Comparison of ENCODE assay signal across 1 cellular context in genomic region chr12:15862840-15863239, GRCh38.
TF ChIP-seq lines count a peak whose summit lies in the region.

No MANE protein-coding gene starts in this region.

TF ChIP-seq in HepG2, 621 proteins besides CTCF, POLR2A, EP300 and RAD21 (continued from another document and continues in another):
- TF ChIP-seq, protein P1, sequence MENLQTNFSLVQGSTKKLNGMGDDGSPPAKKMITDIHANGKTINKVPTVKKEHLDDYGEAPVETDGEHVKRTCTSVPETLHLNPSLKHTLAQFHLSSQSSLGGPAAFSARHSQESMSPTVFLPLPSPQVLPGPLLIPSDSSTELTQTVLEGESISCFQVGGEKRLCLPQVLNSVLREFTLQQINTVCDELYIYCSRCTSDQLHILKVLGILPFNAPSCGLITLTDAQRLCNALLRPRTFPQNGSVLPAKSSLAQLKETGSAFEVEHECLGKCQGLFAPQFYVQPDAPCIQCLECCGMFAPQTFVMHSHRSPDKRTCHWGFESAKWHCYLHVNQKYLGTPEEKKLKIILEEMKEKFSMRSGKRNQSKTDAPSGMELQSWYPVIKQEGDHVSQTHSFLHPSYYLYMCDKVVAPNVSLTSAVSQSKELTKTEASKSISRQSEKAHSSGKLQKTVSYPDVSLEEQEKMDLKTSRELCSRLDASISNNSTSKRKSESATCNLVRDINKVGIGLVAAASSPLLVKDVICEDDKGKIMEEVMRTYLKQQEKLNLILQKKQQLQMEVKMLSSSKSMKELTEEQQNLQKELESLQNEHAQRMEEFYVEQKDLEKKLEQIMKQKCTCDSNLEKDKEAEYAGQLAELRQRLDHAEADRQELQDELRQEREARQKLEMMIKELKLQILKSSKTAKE (CRISPR knock-in tag; IDR thresholded peaks at IDR 0.05; ENCODE audit: borderline replicate concordance), result peak; percentile 53; the same call in 1 of the 2 replicates
- TF ChIP-seq ZNF558 (CRISPR knock-in tag; IDR thresholded peaks at IDR 0.05; ENCODE audit: borderline replicate concordance), result no peak
- TF ChIP-seq NFRKB (IDR thresholded peaks at IDR 0.05), result no peak
- peak; percentile 94 for TF ChIP-seq SKI (IDR thresholded peaks at IDR 0.05; ENCODE audit: partially characterized antibody)
- TF ChIP-seq, protein P2, sequence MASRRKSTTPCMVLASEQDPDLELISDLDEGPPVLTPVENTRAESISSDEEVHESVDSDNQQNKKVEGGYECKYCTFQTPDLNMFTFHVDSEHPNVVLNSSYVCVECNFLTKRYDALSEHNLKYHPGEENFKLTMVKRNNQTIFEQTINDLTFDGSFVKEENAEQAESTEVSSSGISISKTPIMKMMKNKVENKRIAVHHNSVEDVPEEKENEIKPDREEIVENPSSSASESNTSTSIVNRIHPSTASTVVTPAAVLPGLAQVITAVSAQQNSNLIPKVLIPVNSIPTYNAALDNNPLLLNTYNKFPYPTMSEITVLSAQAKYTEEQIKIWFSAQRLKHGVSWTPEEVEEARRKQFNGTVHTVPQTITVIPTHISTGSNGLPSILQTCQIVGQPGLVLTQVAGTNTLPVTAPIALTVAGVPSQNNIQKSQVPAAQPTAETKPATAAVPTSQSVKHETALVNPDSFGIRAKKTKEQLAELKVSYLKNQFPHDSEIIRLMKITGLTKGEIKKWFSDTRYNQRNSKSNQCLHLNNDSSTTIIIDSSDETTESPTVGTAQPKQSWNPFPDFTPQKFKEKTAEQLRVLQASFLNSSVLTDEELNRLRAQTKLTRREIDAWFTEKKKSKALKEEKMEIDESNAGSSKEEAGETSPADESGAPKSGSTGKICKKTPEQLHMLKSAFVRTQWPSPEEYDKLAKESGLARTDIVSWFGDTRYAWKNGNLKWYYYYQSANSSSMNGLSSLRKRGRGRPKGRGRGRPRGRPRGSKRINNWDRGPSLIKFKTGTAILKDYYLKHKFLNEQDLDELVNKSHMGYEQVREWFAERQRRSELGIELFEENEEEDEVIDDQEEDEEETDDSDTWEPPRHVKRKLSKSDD (CRISPR knock-in tag; IDR thresholded peaks at IDR 0.05; ENCODE audit: low read depth), result no peak
- TF ChIP-seq, protein P3, sequence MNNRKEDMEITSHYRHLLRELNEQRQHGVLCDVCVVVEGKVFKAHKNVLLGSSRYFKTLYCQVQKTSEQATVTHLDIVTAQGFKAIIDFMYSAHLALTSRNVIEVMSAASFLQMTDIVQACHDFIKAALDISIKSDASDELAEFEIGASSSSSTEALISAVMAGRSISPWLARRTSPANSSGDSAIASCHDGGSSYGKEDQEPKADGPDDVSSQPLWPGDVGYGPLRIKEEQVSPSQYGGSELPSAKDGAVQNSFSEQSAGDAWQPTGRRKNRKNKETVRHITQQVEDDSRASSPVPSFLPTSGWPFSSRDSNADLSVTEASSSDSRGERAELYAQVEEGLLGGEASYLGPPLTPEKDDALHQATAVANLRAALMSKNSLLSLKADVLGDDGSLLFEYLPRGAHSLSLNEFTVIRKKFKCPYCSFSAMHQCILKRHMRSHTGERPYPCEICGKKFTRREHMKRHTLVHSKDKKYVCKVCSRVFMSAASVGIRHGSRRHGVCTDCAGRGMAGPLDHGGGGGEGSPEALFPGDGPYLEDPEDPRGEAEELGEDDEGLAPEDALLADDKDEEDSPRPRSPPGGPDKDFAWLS (CRISPR knock-in tag; IDR thresholded peaks at IDR 0.05; ENCODE audit: borderline replicate concordance), result no peak
- no peak for TF ChIP-seq ZNF792 (CRISPR knock-in tag; IDR thresholded peaks at IDR 0.05)
- no peak for TF ChIP-seq ZNF674 (CRISPR knock-in tag; IDR thresholded peaks at IDR 0.05; ENCODE audit: low read depth)
- TF ChIP-seq, protein P4, sequence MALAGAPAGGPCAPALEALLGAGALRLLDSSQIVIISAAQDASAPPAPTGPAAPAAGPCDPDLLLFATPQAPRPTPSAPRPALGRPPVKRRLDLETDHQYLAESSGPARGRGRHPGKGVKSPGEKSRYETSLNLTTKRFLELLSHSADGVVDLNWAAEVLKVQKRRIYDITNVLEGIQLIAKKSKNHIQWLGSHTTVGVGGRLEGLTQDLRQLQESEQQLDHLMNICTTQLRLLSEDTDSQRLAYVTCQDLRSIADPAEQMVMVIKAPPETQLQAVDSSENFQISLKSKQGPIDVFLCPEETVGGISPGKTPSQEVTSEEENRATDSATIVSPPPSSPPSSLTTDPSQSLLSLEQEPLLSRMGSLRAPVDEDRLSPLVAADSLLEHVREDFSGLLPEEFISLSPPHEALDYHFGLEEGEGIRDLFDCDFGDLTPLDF (CRISPR knock-in tag; IDR thresholded peaks at IDR 0.05), result no peak
- no peak for TF ChIP-seq HNRNPUL1 (IDR thresholded peaks at IDR 0.05; ENCODE audit: low read depth, low read length)
- TF ChIP-seq LCORL (IDR thresholded peaks at IDR 0.05), result no peak
- peak; percentile 61; the same call in 1 of the 2 replicates for TF ChIP-seq LCORL (CRISPR knock-in tag; IDR thresholded peaks at IDR 0.05)
- TF ChIP-seq ETV6 (CRISPR knock-in tag; conservative IDR thresholded peaks at IDR 0.05), result no peak
- no peak for TF ChIP-seq KDM4B (CRISPR knock-in tag; IDR thresholded peaks at IDR 0.05)
- TF ChIP-seq, protein P5, sequence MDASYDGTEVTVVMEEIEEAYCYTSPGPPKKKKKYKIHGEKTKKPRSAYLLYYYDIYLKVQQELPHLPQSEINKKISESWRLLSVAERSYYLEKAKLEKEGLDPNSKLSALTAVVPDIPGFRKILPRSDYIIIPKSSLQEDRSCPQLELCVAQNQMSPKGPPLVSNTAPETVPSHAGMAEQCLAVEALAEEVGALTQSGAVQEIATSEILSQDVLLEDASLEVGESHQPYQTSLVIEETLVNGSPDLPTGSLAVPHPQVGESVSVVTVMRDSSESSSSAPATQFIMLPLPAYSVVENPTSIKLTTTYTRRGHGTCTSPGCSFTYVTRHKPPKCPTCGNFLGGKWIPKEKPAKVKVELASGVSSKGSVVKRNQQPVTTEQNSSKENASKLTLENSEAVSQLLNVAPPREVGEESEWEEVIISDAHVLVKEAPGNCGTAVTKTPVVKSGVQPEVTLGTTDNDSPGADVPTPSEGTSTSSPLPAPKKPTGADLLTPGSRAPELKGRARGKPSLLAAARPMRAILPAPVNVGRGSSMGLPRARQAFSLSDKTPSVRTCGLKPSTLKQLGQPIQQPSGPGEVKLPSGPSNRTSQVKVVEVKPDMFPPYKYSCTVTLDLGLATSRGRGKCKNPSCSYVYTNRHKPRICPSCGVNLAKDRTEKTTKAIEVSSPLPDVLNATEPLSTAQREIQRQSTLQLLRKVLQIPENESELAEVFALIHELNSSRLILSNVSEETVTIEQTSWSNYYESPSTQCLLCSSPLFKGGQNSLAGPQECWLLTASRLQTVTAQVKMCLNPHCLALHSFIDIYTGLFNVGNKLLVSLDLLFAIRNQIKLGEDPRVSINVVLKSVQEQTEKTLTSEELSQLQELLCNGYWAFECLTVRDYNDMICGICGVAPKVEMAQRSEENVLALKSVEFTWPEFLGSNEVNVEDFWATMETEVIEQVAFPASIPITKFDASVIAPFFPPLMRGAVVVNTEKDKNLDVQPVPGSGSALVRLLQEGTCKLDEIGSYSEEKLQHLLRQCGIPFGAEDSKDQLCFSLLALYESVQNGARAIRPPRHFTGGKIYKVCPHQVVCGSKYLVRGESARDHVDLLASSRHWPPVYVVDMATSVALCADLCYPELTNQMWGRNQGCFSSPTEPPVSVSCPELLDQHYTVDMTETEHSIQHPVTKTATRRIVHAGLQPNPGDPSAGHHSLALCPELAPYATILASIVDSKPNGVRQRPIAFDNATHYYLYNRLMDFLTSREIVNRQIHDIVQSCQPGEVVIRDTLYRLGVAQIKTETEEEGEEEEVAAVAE (CRISPR knock-in tag; IDR thresholded peaks at IDR 0.05; ENCODE audit: borderline replicate concordance), result no peak
- no peak for TF ChIP-seq REXO4 (CRISPR knock-in tag; IDR thresholded peaks at IDR 0.05; ENCODE audit: borderline replicate concordance)
- no peak for TF ChIP-seq ZNF207 (IDR thresholded peaks at IDR 0.05; ENCODE audit: borderline replicate concordance)
- no peak for TF ChIP-seq SIN3B (IDR thresholded peaks at IDR 0.05; ENCODE audit: low read length)
- TF ChIP-seq SOX6 (IDR thresholded peaks at IDR 0.05), result no peak
- TF ChIP-seq SOX6 (CRISPR knock-in tag; IDR thresholded peaks at IDR 0.05), result peak; percentile 72
- TF ChIP-seq YEATS2 (CRISPR knock-in tag; IDR thresholded peaks at IDR 0.05; ENCODE audit: borderline replicate concordance), result no peak
- TF ChIP-seq MED13 (CRISPR knock-in tag; IDR thresholded peaks at IDR 0.05), result no peak
- TF ChIP-seq, protein P6, sequence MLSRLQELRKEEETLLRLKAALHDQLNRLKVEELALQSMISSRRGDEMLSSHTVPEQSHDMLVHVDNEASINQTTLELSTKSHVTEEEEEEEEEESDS (CRISPR knock-in tag; IDR thresholded peaks at IDR 0.05; ENCODE audit: borderline replicate concordance), result no peak
- TF ChIP-seq ZNF777 (CRISPR knock-in tag; IDR thresholded peaks at IDR 0.05), result no peak
- no peak for TF ChIP-seq ZNF33A (CRISPR knock-in tag; IDR thresholded peaks at IDR 0.05; ENCODE audit: borderline replicate concordance)
- no peak for TF ChIP-seq ZNF788 (CRISPR knock-in tag; IDR thresholded peaks at IDR 0.05; ENCODE audit: borderline replicate concordance)
- no peak for TF ChIP-seq RERE (CRISPR knock-in tag; IDR thresholded peaks at IDR 0.05; ENCODE audit: low read depth)
- TF ChIP-seq SYNCRIP (IDR thresholded peaks at IDR 0.05; ENCODE audit: insufficient read depth, low read depth, low read length), result no peak
- TF ChIP-seq ZNF670 (CRISPR knock-in tag; IDR thresholded peaks at IDR 0.05; ENCODE audit: borderline replicate concordance), result no peak
- no peak for TF ChIP-seq MTF2 (CRISPR knock-in tag; IDR thresholded peaks at IDR 0.05; ENCODE audit: borderline replicate concordance)
- no peak for TF ChIP-seq DDIT3 (CRISPR knock-in tag; IDR thresholded peaks at IDR 0.05)
- TF ChIP-seq ZSCAN20 (CRISPR knock-in tag; IDR thresholded peaks at IDR 0.05; ENCODE audit: borderline replicate concordance), result no peak
- no peak for TF ChIP-seq ZNF562 (CRISPR knock-in tag; IDR thresholded peaks at IDR 0.05; ENCODE audit: borderline replicate concordance)
- TF ChIP-seq ZNF329 (CRISPR knock-in tag; IDR thresholded peaks at IDR 0.05; ENCODE audit: low read depth), result no peak
- TF ChIP-seq CBX2 (IDR thresholded peaks at IDR 0.05; ENCODE audit: low read depth, low read length), result no peak
- TF ChIP-seq CBX2 (CRISPR knock-in tag; IDR thresholded peaks at IDR 0.05; ENCODE audit: low read depth), result no peak
- TF ChIP-seq ZNF652 (CRISPR knock-in tag; IDR thresholded peaks at IDR 0.05; ENCODE audit: borderline replicate concordance, low read depth), result no peak
- TF ChIP-seq CEBPG (CRISPR knock-in tag; IDR thresholded peaks at IDR 0.05), result peak; percentile 80
- TF ChIP-seq ZNF230 (CRISPR knock-in tag; IDR thresholded peaks at IDR 0.05), result no peak
- no peak for TF ChIP-seq ZFP36 (IDR thresholded peaks at IDR 0.05; ENCODE audit: borderline replicate concordance, low read depth, low read length, partially characterized antibody)
- TF ChIP-seq IKZF1 (IDR thresholded peaks at IDR 0.05), result no peak
- TF ChIP-seq ZBTB21 (CRISPR knock-in tag; IDR thresholded peaks at IDR 0.05), result no peak
- TF ChIP-seq TARDBP (CRISPR knock-in tag; IDR thresholded peaks at IDR 0.05), result no peak
- peak; percentile 49; the same call in 1 of the 2 replicates for TF ChIP-seq HOMEZ (CRISPR knock-in tag; IDR thresholded peaks at IDR 0.05; ENCODE audit: low read depth)
- no peak for TF ChIP-seq KAT7 (CRISPR knock-in tag; IDR thresholded peaks at IDR 0.05; ENCODE audit: borderline replicate concordance)
- no peak for TF ChIP-seq JUND (CRISPR knock-in tag; IDR thresholded peaks at IDR 0.05)
- TF ChIP-seq ZNF460 (CRISPR knock-in tag; IDR thresholded peaks at IDR 0.05; ENCODE audit: borderline replicate concordance), result no peak
- no peak for TF ChIP-seq MYNN (CRISPR knock-in tag; IDR thresholded peaks at IDR 0.05; ENCODE audit: low read depth)
